In the genomic region with DNA sequence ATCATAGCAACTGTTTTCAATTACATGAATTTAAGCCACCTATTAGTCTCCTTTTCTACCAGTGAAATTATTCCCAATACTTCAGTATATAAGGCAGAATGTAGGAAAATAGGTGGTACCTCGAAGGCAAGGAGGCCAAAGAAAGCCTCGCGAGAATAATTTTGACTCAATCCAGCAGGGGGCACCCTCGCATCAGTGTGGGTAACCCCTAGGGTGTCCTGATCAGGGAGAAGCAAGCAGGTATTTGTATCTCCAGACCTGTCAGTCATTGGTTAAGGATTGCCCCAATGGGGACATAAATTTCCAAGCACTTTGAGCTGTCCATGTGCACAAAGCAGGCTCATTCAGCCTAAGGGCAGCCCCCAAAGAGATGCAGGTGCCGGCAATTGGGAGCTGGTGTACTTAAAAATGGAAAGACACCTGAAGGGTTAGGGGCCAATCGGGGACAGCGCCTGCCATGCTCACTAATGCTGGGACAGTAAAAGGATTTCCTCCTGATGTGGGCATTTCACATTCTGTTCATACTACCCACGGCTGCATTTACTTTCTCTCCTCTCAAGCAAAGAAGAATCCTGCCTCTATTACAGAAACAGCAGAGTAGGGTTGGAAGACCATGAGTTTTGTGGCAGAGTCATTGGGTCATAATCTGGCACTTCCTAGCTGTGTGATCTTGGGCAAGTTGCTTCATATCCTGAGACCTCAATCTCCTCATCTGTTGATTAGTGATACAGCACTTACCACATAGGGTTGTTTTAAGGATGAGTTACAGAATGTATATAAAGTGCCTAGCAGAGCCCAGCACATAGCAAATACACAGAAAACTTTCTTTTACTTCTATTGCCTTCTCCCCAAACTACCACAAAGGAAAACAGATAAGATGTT, we compare ENCODE assay signal across 8 cellular contexts.
DNase-seq lines count a peak whose midpoint lies in the region; ATAC-seq and TF ChIP-seq lines count a peak whose summit lies in the region.

No MANE protein-coding gene starts in this region.

- H3K4me1 ChIP-seq in Caco-2 = 0 out of 2 replicates have a peak, but pooled peaks cover 5% of the 10 kb centered on the region
- H3K4me1 ChIP-seq in suprapubic skin = no peaks in the 10 kb centered on the region

- H3K27me3 ChIP-seq in Caco-2 (replicated peaks; ENCODE audit: control insufficient read depth, insufficient read depth, low read length) = no peaks in the 10 kb centered on the region; the same call in 1 of the 2 replicates
- no peaks in the 10 kb centered on the region for H3K27me3 ChIP-seq in kidney epithelial cell (ENCODE audit: control insufficient read depth, insufficient read depth, low read length)
- no peaks in the 10 kb centered on the region for H3K27me3 ChIP-seq in suprapubic skin

- intact Hi-C loops in Caco-2 (cut with micrococcal nuclease; ENCODE audit: unreplicated experiment) = no loop called here

- BruUV-seq in Caco-2 (replicated peaks; lab: Mats Ljungman, UMichigan) = no TSS peak

- DNase-seq in Caco-2 (peak; percentile 45 to 68), RPMI8226 (peak; percentile 49), kidney epithelial cell (ENCODE audit: low read depth) (no peak), suprapubic skin (ENCODE audit: low spot score in 2 of 2) (no peak), epidermal melanocyte (ENCODE audit: insufficient read length, low spot score) (no peak)
- peak; percentile 74 for DNase-seq in activated naive CD4-positive, alpha-beta T cell treated with Interleukin-2 at 50 U/mL for 16 hours
- peak; percentile 13 to 15 for DNase-seq in stimulated activated CD8-positive, alpha-beta memory T cell treated with anti-CD3 and anti-CD28 coated beads, Interleukin-4, amount 100 ng/mL, for 1 hour (ENCODE audit: low read depth in 2 of 2, low spot score in 1 of 2)

- no peak overlapping the region for H3K27ac Mint-ChIP-seq in Caco-2 (ENCODE audit: unreplicated experiment)

- peak; percentile 66 for ATAC-seq in GM21526 (IDR thresholded peaks at IDR 0.05; ENCODE audit: low FRiP score, unreplicated experiment)

- TF ChIP-seq POLR2A in suprapubic skin (IDR thresholded peaks at IDR 0.05) = no peak

- H3K36me3 Mint-ChIP-seq in Caco-2 (ENCODE audit: insufficient read depth, unreplicated experiment) = no peaks in the 10 kb centered on the region

- 78% methylated on average over 8 of the region's 8 CpGs for WGBS in suprapubic skin

- H3K4me1 Mint-ChIP-seq in Caco-2 (ENCODE audit: low read depth, unreplicated experiment) = no peaks in the 10 kb centered on the region

- no peaks in the 10 kb centered on the region for H3K36me3 ChIP-seq in Caco-2 (ENCODE audit: control insufficient read depth, insufficient read depth, low read length)
- no peaks in the 10 kb centered on the region for H3K36me3 ChIP-seq in kidney epithelial cell (ENCODE audit: control insufficient read depth, insufficient read depth, low read length)
- H3K36me3 ChIP-seq in suprapubic skin = no peaks in the 10 kb centered on the region

- H3K9me3 ChIP-seq in Caco-2 = peaks cover under 1% of the 10 kb centered on the region; the same call in 1 of the 2 replicates
- no peaks in the 10 kb centered on the region for H3K9me3 ChIP-seq in suprapubic skin

- H3K4me3 Mint-ChIP-seq in Caco-2 (ENCODE audit: unreplicated experiment) = no peak overlapping the region

- no peak overlapping the region for H3K4me3 ChIP-seq in Caco-2 (ENCODE audit: low read depth, low read length)
- no peak overlapping the region for H3K4me3 ChIP-seq in kidney epithelial cell (ENCODE audit: low read depth, low read length)
- no peak overlapping the region for H3K4me3 ChIP-seq in suprapubic skin

- CTCF ChIA-PET in Caco-2 (lab: Charles Lee) = no interaction called here

- H3K27ac ChIP-seq in suprapubic skin = no peak overlapping the region

- no peaks in the 10 kb centered on the region for H3K27me3 Mint-ChIP-seq in Caco-2 (ENCODE audit: insufficient read depth, unreplicated experiment)

- TF ChIP-seq CTCF in Caco-2 (IDR thresholded peaks at IDR 0.05; ENCODE audit: insufficient read depth in 1 of 2, low read depth in 1 of 2, low read length in 1 of 2, severe bottlenecking in 1 of 2, unreplicated experiment in 1 of 2) (peak; percentile 29 to 67), kidney epithelial cell (IDR thresholded peaks at IDR 0.05; ENCODE audit: insufficient read depth, low read length, poor library complexity, severe bottlenecking) (peak; percentile 49), suprapubic skin (IDR thresholded peaks at IDR 0.05) (no peak)

- peaks cover 12% of the 10 kb centered on the region for H3K9me3 Mint-ChIP-seq in Caco-2 (ENCODE audit: unreplicated experiment)

- no peak for TF ChIP-seq EP300 in suprapubic skin (IDR thresholded peaks at IDR 0.05)

- POLR2A ChIA-PET in Caco-2 (lab: Charles Lee) = no interaction called here

Comparison
In these comparisons a context has a peak if more than half of its experiments do, and no peak if none do; other contexts are left out.
1. DNase-seq: peak in Caco-2 (2 of 2), RPMI8226 (single experiment), activated naive CD4-positive, alpha-beta T cell treated with Interleukin-2 at 50 U/mL for 16 hours (single experiment) and stimulated activated CD8-positive, alpha-beta memory T cell treated with anti-CD3 and anti-CD28 coated beads, Interleukin-4, amount 100 ng/mL, for 1 hour (2 of 2); none in kidney epithelial cell (single experiment), suprapubic skin (0 of 2) and epidermal melanocyte (single experiment).
2. CTCF ChIP-seq: peak in Caco-2 (2 of 2) and kidney epithelial cell (single experiment); none in suprapubic skin (0 of 2).